In genomic region chr10:35858676-35859283, GRCh38 we compare ENCODE assay signal across 2 cellular contexts.
TF ChIP-seq lines count a peak whose summit lies in the region.
"Not testable (repeated sequence)": the region's sequence is repeated elsewhere in the genome, so short reads cannot be mapped to it uniquely, and the experiment has no call there.

No MANE protein-coding gene starts in this region.

TF ChIP-seq in K562, 482 proteins besides CTCF, POLR2A, EP300 and RAD21:
- TF ChIP-seq EGR1 (conservative IDR thresholded peaks at IDR 0.05), result peak; percentile 37; the same call in 1 of the 2 replicates

TF ChIP-seq in HepG2, 621 proteins besides CTCF, POLR2A, EP300 and RAD21:
- peak; percentile 22; the same call in 1 of the 2 replicates for TF ChIP-seq FOXA3 (CRISPR knock-in tag; IDR thresholded peaks at IDR 0.05)
- TF ChIP-seq, protein P1, sequence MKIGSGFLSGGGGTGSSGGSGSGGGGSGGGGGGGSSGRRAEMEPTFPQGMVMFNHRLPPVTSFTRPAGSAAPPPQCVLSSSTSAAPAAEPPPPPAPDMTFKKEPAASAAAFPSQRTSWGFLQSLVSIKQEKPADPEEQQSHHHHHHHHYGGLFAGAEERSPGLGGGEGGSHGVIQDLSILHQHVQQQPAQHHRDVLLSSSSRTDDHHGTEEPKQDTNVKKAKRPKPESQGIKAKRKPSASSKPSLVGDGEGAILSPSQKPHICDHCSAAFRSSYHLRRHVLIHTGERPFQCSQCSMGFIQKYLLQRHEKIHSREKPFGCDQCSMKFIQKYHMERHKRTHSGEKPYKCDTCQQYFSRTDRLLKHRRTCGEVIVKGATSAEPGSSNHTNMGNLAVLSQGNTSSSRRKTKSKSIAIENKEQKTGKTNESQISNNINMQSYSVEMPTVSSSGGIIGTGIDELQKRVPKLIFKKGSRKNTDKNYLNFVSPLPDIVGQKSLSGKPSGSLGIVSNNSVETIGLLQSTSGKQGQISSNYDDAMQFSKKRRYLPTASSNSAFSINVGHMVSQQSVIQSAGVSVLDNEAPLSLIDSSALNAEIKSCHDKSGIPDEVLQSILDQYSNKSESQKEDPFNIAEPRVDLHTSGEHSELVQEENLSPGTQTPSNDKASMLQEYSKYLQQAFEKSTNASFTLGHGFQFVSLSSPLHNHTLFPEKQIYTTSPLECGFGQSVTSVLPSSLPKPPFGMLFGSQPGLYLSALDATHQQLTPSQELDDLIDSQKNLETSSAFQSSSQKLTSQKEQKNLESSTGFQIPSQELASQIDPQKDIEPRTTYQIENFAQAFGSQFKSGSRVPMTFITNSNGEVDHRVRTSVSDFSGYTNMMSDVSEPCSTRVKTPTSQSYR (CRISPR knock-in tag; IDR thresholded peaks at IDR 0.05; ENCODE audit: borderline replicate concordance), result peak; percentile 84
- not testable (repeated sequence) for TF ChIP-seq FOXA1 (IDR thresholded peaks at IDR 0.05)
- 0 out of 2 replicates have a peak, but pooled peaks have one; percentile 46 for TF ChIP-seq FOXA1 (CRISPR knock-in tag; IDR thresholded peaks at IDR 0.05)
